In the genomic region with DNA sequence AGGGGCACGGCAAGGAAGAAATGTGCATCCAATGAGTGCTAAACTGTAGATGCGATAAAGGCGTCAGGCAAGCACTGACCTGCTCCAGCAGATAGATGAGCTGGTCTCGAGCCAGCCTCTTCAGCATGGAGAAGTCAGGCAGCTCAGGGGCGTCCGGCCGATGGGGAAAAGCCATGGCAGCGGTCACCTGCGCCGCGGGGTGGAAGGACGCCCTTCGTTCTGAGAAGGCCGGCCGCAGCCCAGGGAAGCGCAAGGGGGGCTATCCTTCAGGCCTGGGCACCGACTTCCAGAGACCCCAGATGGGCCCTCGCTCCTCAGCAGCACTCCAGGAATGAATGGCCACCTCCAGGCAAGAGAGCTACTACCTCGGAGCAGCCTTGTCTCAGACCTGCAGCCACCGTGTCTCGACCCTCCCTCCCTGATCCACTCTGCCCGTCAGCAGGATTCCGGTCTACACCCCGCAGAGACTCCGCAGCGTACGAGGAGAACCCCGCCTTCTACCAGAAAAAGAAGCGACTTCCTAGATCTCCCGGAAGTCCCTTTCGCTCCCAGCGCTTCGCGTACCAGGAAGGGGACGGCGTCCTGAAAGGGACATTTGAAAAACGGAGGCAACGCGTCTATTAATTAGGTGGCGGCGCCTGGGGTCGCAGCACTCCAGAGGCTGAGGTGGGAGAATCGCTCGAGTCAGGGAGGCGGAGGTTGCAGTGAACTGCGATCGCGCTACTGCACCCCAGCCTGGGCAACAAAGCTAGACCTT, we compare ENCODE assay signal across 1 cellular context.
TF ChIP-seq lines count a peak whose summit lies in the region.

A gene (minus strand): TSS at position 520 of the 757 bp plus-strand sequence. CDS start 345 bp downstream, at position 175.

TF ChIP-seq in HepG2, 621 proteins besides CTCF, POLR2A, EP300 and RAD21 (continued from another document and continues in another):
- TF ChIP-seq, protein P1, sequence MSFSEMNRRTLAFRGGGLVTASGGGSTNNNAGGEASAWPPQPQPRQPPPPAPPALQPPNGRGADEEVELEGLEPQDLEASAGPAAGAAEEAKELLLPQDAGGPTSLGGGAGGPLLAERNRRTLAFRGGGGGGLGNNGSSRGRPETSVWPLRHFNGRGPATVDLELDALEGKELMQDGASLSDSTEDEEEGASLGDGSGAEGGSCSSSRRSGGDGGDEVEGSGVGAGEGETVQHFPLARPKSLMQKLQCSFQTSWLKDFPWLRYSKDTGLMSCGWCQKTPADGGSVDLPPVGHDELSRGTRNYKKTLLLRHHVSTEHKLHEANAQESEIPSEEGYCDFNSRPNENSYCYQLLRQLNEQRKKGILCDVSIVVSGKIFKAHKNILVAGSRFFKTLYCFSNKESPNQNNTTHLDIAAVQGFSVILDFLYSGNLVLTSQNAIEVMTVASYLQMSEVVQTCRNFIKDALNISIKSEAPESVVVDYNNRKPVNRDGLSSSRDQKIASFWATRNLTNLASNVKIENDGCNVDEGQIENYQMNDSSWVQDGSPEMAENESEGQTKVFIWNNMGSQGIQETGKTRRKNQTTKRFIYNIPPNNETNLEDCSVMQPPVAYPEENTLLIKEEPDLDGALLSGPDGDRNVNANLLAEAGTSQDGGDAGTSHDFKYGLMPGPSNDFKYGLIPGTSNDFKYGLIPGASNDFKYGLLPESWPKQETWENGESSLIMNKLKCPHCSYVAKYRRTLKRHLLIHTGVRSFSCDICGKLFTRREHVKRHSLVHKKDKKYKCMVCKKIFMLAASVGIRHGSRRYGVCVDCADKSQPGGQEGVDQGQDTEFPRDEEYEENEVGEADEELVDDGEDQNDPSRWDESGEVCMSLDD (CRISPR knock-in tag; IDR thresholded peaks at IDR 0.05; ENCODE audit: borderline replicate concordance) = no peak
- peak; percentile 73 for TF ChIP-seq SALL1 (CRISPR knock-in tag; IDR thresholded peaks at IDR 0.05)
- TF ChIP-seq, protein P2, sequence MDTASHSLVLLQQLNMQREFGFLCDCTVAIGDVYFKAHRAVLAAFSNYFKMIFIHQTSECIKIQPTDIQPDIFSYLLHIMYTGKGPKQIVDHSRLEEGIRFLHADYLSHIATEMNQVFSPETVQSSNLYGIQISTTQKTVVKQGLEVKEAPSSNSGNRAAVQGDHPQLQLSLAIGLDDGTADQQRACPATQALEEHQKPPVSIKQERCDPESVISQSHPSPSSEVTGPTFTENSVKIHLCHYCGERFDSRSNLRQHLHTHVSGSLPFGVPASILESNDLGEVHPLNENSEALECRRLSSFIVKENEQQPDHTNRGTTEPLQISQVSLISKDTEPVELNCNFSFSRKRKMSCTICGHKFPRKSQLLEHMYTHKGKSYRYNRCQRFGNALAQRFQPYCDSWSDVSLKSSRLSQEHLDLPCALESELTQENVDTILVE (CRISPR knock-in tag; IDR thresholded peaks at IDR 0.05) = peak; percentile 58; the same call in 1 of the 2 replicates
- TF ChIP-seq MEIS1 (CRISPR knock-in tag; IDR thresholded peaks at IDR 0.05; ENCODE audit: borderline replicate concordance) = no peak
- TF ChIP-seq ZZZ3 (CRISPR knock-in tag; IDR thresholded peaks at IDR 0.05; ENCODE audit: borderline replicate concordance) = no peak; the same call in 1 of the 2 replicates
- TF ChIP-seq KAT7 (CRISPR knock-in tag; IDR thresholded peaks at IDR 0.05; ENCODE audit: borderline replicate concordance) = peak; percentile 82; the same call in 1 of the 2 replicates
- TF ChIP-seq BRCA1 (CRISPR knock-in tag; IDR thresholded peaks at IDR 0.05) = no peak
- no peak; the same call in 1 of the 2 replicates for TF ChIP-seq AHR (CRISPR knock-in tag; IDR thresholded peaks at IDR 0.05)
- TF ChIP-seq KLF11 (CRISPR knock-in tag; IDR thresholded peaks at IDR 0.05) = peak; percentile 38; the same call in 1 of the 2 replicates
- TF ChIP-seq TAF1 (CRISPR knock-in tag; IDR thresholded peaks at IDR 0.05) = peak; percentile 71
- TF ChIP-seq, protein P3, sequence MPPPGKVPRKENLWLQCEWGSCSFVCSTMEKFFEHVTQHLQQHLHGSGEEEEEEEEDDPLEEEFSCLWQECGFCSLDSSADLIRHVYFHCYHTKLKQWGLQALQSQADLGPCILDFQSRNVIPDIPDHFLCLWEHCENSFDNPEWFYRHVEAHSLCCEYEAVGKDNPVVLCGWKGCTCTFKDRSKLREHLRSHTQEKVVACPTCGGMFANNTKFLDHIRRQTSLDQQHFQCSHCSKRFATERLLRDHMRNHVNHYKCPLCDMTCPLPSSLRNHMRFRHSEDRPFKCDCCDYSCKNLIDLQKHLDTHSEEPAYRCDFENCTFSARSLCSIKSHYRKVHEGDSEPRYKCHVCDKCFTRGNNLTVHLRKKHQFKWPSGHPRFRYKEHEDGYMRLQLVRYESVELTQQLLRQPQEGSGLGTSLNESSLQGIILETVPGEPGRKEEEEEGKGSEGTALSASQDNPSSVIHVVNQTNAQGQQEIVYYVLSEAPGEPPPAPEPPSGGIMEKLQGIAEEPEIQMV (CRISPR knock-in tag; IDR thresholded peaks at IDR 0.05; ENCODE audit: low read depth) = no peak; the same call in 1 of the 2 replicates
- TF ChIP-seq ZNF749 (CRISPR knock-in tag; IDR thresholded peaks at IDR 0.05; ENCODE audit: borderline replicate concordance) = no peak
- TF ChIP-seq FOSL1 (CRISPR knock-in tag; IDR thresholded peaks at IDR 0.05; ENCODE audit: borderline replicate concordance) = no peak
- TF ChIP-seq, protein P4, sequence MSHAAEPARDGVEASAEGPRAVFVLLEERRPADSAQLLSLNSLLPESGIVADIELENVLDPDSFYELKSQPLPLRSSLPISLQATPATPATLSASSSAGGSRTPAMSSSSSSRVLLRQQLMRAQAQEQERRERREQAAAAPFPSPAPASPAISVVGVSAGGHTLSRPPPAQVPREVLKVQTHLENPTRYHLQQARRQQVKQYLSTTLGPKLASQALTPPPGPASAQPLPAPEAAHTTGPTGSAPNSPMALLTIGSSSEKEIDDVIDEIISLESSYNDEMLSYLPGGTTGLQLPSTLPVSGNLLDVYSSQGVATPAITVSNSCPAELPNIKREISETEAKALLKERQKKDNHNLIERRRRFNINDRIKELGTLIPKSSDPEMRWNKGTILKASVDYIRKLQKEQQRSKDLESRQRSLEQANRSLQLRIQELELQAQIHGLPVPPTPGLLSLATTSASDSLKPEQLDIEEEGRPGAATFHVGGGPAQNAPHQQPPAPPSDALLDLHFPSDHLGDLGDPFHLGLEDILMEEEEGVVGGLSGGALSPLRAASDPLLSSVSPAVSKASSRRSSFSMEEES (CRISPR knock-in tag; IDR thresholded peaks at IDR 0.05) = 0 out of 2 replicates have a peak, but pooled peaks have one; percentile 21
- TF ChIP-seq, protein P5, sequence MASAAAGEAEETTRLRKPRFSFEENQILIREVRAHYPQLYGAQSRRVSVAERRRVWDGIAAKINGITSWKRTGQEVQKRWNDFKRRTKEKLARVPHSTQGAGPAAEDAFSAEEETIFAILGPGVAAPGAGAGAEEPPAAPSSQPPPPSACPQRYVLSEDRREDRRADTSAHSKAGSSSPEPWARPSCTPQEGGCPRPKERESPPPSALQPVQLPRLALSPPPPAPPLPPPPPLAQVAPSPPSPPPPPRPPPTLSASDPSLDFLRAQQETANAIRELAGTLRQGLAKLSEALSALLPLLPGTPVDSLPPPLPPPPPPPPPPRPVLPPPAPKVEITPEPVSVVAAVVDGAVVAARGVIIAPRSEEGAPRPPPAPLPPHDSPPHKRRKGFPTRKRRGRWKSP (CRISPR knock-in tag; IDR thresholded peaks at IDR 0.05) = peak; percentile 71; the same call in 1 of the 2 replicates
- 0 out of 2 replicates have a peak, but pooled peaks have one; percentile 37 for TF ChIP-seq PPARG (CRISPR knock-in tag; conservative IDR thresholded peaks at IDR 0.05)
- TF ChIP-seq ZFP36L2 (CRISPR knock-in tag; IDR thresholded peaks at IDR 0.05) = no peak
- TF ChIP-seq SP4 (CRISPR knock-in tag; IDR thresholded peaks at IDR 0.05) = 0 out of 2 replicates have a peak, but pooled peaks have one; percentile 33
- TF ChIP-seq ZBTB1 (CRISPR knock-in tag; IDR thresholded peaks at IDR 0.05; ENCODE audit: borderline replicate concordance) = no peak
- TF ChIP-seq, protein P6, sequence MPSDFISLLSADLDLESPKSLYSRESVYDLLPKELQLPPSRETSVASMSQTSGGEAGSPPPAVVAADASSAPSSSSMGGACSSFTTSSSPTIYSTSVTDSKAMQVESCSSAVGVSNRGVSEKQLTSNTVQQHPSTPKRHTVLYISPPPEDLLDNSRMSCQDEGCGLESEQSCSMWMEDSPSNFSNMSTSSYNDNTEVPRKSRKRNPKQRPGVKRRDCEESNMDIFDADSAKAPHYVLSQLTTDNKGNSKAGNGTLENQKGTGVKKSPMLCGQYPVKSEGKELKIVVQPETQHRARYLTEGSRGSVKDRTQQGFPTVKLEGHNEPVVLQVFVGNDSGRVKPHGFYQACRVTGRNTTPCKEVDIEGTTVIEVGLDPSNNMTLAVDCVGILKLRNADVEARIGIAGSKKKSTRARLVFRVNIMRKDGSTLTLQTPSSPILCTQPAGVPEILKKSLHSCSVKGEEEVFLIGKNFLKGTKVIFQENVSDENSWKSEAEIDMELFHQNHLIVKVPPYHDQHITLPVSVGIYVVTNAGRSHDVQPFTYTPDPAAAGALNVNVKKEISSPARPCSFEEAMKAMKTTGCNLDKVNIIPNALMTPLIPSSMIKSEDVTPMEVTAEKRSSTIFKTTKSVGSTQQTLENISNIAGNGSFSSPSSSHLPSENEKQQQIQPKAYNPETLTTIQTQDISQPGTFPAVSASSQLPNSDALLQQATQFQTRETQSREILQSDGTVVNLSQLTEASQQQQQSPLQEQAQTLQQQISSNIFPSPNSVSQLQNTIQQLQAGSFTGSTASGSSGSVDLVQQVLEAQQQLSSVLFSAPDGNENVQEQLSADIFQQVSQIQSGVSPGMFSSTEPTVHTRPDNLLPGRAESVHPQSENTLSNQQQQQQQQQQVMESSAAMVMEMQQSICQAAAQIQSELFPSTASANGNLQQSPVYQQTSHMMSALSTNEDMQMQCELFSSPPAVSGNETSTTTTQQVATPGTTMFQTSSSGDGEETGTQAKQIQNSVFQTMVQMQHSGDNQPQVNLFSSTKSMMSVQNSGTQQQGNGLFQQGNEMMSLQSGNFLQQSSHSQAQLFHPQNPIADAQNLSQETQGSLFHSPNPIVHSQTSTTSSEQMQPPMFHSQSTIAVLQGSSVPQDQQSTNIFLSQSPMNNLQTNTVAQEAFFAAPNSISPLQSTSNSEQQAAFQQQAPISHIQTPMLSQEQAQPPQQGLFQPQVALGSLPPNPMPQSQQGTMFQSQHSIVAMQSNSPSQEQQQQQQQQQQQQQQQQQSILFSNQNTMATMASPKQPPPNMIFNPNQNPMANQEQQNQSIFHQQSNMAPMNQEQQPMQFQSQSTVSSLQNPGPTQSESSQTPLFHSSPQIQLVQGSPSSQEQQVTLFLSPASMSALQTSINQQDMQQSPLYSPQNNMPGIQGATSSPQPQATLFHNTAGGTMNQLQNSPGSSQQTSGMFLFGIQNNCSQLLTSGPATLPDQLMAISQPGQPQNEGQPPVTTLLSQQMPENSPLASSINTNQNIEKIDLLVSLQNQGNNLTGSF (CRISPR knock-in tag; IDR thresholded peaks at IDR 0.05) = peak; percentile 85; the same call in 1 of the 2 replicates
- no peak for TF ChIP-seq RFX3 (CRISPR knock-in tag; IDR thresholded peaks at IDR 0.05)
- TF ChIP-seq YEATS4 (CRISPR knock-in tag; IDR thresholded peaks at IDR 0.05; ENCODE audit: borderline replicate concordance) = peak; percentile 17
- TF ChIP-seq ZSCAN29 (CRISPR knock-in tag; conservative IDR thresholded peaks at IDR 0.05) = peak; percentile 96
- TF ChIP-seq THAP11 (CRISPR knock-in tag; IDR thresholded peaks at IDR 0.05) = peak; percentile 92
- no peak for TF ChIP-seq ATRX (CRISPR knock-in tag; IDR thresholded peaks at IDR 0.05; ENCODE audit: borderline replicate concordance)
- TF ChIP-seq GATAD1 (CRISPR knock-in tag; IDR thresholded peaks at IDR 0.05) = peak; percentile 96
- TF ChIP-seq KAT8 (CRISPR knock-in tag; IDR thresholded peaks at IDR 0.05) = peak; percentile 99
- TF ChIP-seq ZNF598 (CRISPR knock-in tag; IDR thresholded peaks at IDR 0.05; ENCODE audit: borderline replicate concordance) = peak; percentile 31; the same call in 1 of the 2 replicates
- no peak for TF ChIP-seq ZSCAN9 (CRISPR knock-in tag; IDR thresholded peaks at IDR 0.05; ENCODE audit: borderline replicate concordance)
- peak; percentile 43; the same call in 1 of the 2 replicates for TF ChIP-seq BORCS8-MEF2B (CRISPR knock-in tag; IDR thresholded peaks at IDR 0.05)
- peak; percentile 68 for TF ChIP-seq HOXA3 (CRISPR knock-in tag; IDR thresholded peaks at IDR 0.05)
- TF ChIP-seq ZIK1 (CRISPR knock-in tag; IDR thresholded peaks at IDR 0.05; ENCODE audit: borderline replicate concordance, low read depth) = no peak
- TF ChIP-seq, protein P7, sequence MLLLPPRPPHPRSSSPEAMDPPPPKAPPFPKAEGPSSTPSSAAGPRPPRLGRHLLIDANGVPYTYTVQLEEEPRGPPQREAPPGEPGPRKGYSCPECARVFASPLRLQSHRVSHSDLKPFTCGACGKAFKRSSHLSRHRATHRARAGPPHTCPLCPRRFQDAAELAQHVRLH (CRISPR knock-in tag; IDR thresholded peaks at IDR 0.05; ENCODE audit: borderline replicate concordance, low read depth) = peak; percentile 34; the same call in 1 of the 2 replicates
- peak; percentile 55; the same call in 1 of the 2 replicates for TF ChIP-seq ZBTB7B (CRISPR knock-in tag; IDR thresholded peaks at IDR 0.05)
- TF ChIP-seq ZNF446 (CRISPR knock-in tag; IDR thresholded peaks at IDR 0.05) = no peak
- TF ChIP-seq, protein P8, sequence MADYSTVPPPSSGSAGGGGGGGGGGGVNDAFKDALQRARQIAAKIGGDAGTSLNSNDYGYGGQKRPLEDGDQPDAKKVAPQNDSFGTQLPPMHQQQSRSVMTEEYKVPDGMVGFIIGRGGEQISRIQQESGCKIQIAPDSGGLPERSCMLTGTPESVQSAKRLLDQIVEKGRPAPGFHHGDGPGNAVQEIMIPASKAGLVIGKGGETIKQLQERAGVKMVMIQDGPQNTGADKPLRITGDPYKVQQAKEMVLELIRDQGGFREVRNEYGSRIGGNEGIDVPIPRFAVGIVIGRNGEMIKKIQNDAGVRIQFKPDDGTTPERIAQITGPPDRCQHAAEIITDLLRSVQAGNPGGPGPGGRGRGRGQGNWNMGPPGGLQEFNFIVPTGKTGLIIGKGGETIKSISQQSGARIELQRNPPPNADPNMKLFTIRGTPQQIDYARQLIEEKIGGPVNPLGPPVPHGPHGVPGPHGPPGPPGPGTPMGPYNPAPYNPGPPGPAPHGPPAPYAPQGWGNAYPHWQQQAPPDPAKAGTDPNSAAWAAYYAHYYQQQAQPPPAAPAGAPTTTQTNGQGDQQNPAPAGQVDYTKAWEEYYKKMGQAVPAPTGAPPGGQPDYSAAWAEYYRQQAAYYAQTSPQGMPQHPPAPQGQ (CRISPR knock-in tag; IDR thresholded peaks at IDR 0.05; ENCODE audit: borderline replicate concordance) = 0 out of 2 replicates have a peak, but pooled peaks have one; percentile 56
- TF ChIP-seq TCF12 (IDR thresholded peaks at IDR 0.05) = no peak
- no peak for TF ChIP-seq TCF12 (CRISPR knock-in tag; IDR thresholded peaks at IDR 0.05)
- TF ChIP-seq HDAC1 (CRISPR knock-in tag; IDR thresholded peaks at IDR 0.05) = peak; percentile 90
